Comparison of ENCODE assay signal across 8 cellular contexts in the genomic region with DNA sequence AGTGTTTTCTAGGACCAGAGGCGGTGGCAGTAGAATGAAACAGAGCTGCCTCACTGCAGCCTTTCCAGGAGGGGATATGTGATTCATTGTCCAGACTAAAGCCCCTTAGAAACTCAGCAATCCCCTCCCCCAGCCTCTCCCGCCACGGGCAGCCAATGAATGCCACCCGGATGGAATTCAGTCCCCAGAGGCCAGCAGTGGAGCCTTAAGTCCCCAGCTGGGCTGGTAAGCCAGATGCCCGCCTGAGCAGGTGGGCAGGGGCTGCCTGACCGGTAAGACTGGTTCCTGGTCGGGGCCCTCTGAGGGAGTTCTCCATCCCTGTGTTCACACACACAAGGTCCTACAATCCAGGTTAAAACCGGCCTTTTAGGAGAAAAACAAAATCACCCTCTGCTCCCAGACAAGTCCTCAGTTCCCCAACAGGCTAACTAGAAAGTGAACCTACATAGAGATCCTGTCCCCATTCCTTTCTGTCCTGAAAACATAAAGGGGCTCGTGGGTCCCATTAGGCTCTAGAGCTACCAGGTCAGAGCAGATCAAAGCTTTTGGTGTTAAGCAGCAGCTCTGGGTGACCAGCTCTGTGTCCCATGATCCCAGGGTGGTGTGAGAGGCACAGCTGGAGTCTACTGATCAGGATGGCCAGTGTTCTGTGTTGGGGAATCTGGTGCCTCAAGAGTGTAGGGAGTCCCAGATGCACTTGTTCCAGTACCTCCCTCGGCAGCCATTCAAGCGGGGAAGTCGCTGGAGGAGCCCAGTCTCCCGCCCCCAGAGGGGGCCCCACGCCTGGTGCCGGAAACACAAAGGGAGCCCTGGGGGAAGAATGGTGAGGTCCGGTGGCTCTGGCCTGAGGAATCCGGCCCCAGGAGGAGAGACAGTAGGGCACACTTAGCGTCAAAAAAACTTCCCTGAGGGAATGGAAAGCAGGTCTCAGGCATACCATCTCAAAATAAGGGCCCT. TPM values are rescaled to one million over a fixed set of nuclear protein-coding genes. Genes with fewer than 3 reads are reported as not detected.
DNase-seq lines count a peak whose midpoint lies in the region; ATAC-seq and TF ChIP-seq lines count a peak whose summit lies in the region.

No MANE protein-coding gene starts in this region.

- H3K4me1 ChIP-seq in heart left ventricle = peaks cover 5 to 69% (median 41%) of the 10 kb centered on the region in 12 donors

- no peak for TF ChIP-seq POLR2A in heart left ventricle (IDR thresholded peaks at IDR 0.05)

- H3K9me3 Mint-ChIP-seq in brain = peaks cover 0 to 2% (median 0%) of the 10 kb centered on the region in 5 experiments
- H3K9me3 Mint-ChIP-seq in stimulated activated naive B cell treated with anti-CD40 and anti-IgM and Interleukin-4, amounts not matched to agents 10 μg/mL and 1 μg/mL and 100 μg/mL, for 72 hours = no peaks in the 10 kb centered on the region

- H3K9me3 ChIP-seq in heart left ventricle = no peaks in the 10 kb centered on the region

- 13 to 17% (median 15%) methylated on average over 18 of the region's 18 CpGs for WGBS in heart left ventricle, 4 donors

- intact Hi-C loops in heart left ventricle (cut with DNase I) = loop anchor here in 6 of 10 donors (2.0 to 10.0 kb wide), 3 partner anchors 47 to 291 kb away; partner anchors contain the start of gene SFI1 (in 1 of the 6)
- intact Hi-C loops in Right ventricle myocardium inferior (cut with DNase I) = no loop called here
- intact Hi-C loops in left colon (cut with DNase I, micrococcal nuclease) = no loop called here

- H3K4me3 Mint-ChIP-seq in brain = peak overlapping the region; percentile 86 to 89 (median 88)
- peak overlapping the region; percentile 87 to 93 for H3K4me3 Mint-ChIP-seq in stimulated activated naive B cell treated with anti-CD40 and anti-IgM and Interleukin-4, amounts not matched to agents 10 μg/mL and 1 μg/mL and 100 μg/mL, for 72 hours

- DNase-seq in heart left ventricle = peak; percentile 12 to 53 (median 48)
- no peak for DNase-seq in Right ventricle myocardium inferior (ENCODE audit: missing footprints)
- peak; percentile 12 to 17 for DNase-seq in NOMO-1 (lab: John Stamatoyannopoulos, UW; ENCODE audit: unreplicated experiment in 2 of 2)
- DNase-seq in left colon = peak; percentile 72 to 79
- no peak for DNase-seq in stimulated activated naive B cell treated with anti-CD40 and anti-IgM and Interleukin-4, amounts not matched to agents 10 μg/mL and 1 μg/mL and 100 μg/mL, for 72 hours
- no peak for DNase-seq in mesenteric fat pad (ENCODE audit: low spot score)

- no peaks in the 10 kb centered on the region for H3K27me3 ChIP-seq in heart left ventricle

- peak in 2 of 4 donors; percentile 5 to 13 for ATAC-seq in heart left ventricle
- no peak for ATAC-seq in Right ventricle myocardium inferior
- peak; percentile 40 for ATAC-seq in left colon
- ATAC-seq in stimulated activated naive B cell treated with anti-CD40 and anti-IgM and Interleukin-4, amounts not matched to agents 10 μg/mL and 1 μg/mL and 100 μg/mL, for 72 hours (replicated peaks) = no peak
- no peak for ATAC-seq in HG03135 (IDR thresholded peaks at IDR 0.05; ENCODE audit: unreplicated experiment)

- peaks cover 33% of the 10 kb centered on the region for H3K36me3 Mint-ChIP-seq in brain
- peaks cover 43 to 60% of the 10 kb centered on the region in 2 donors for H3K36me3 Mint-ChIP-seq in stimulated activated naive B cell treated with anti-CD40 and anti-IgM and Interleukin-4, amounts not matched to agents 10 μg/mL and 1 μg/mL and 100 μg/mL, for 72 hours

- H3K4me1 Mint-ChIP-seq in brain = peaks cover 79% of the 10 kb centered on the region
- H3K4me1 Mint-ChIP-seq in stimulated activated naive B cell treated with anti-CD40 and anti-IgM and Interleukin-4, amounts not matched to agents 10 μg/mL and 1 μg/mL and 100 μg/mL, for 72 hours = peaks cover 49 to 76% of the 10 kb centered on the region in 2 donors

- TF ChIP-seq CTCF in heart left ventricle (IDR thresholded peaks at IDR 0.05) (no peak), brain (conservative IDR thresholded peaks at IDR 0.05) (no peak)

- peaks cover 0 to 51% (median 37%) of the 10 kb centered on the region in 9 donors for H3K36me3 ChIP-seq in heart left ventricle

- peaks cover 6% of the 10 kb centered on the region for H3K27me3 Mint-ChIP-seq in brain
- no peaks in the 10 kb centered on the region for H3K27me3 Mint-ChIP-seq in stimulated activated naive B cell treated with anti-CD40 and anti-IgM and Interleukin-4, amounts not matched to agents 10 μg/mL and 1 μg/mL and 100 μg/mL, for 72 hours

- H3K27ac ChIP-seq in heart left ventricle = peak overlapping the region in 8 of 12 donors; percentile 34 to 71 (median 46)

- H3K4me3 ChIP-seq in heart left ventricle = peak overlapping the region in 9 of 12 donors; percentile 16 to 99 (median 77)

- peak overlapping the region; percentile 94 to 98 (median 96) for H3K27ac Mint-ChIP-seq in brain
- peak overlapping the region; percentile 95 for H3K27ac Mint-ChIP-seq in stimulated activated naive B cell treated with anti-CD40 and anti-IgM and Interleukin-4, amounts not matched to agents 10 μg/mL and 1 μg/mL and 100 μg/mL, for 72 hours

RNA-seq across cellular contexts. Expression of gene PATZ1, which starts 2.6 kb away (rescaled TPM):
- 10 to 100 TPM in 7 of 9 donors, 1 to 10 TPM in 2; 8.1 to 20.1 (median 12.9) TPM for total RNA-seq in heart left ventricle
- polyA plus RNA-seq in heart left ventricle = 1 to 10 TPM; 7.7 to 8.4 TPM
- 9.7 TPM for total RNA-seq in Right ventricle myocardium inferior
- 84.9 TPM for polyA plus RNA-seq in brain (ENCODE audit: insufficient read depth, low read depth, low replicate concordance)
- 10 to 100 TPM; 11.0 to 15.0 TPM for total RNA-seq in left colon
- 13.3 TPM for total RNA-seq in mesenteric fat pad

RNA-seq across cellular contexts. Expression of gene PIK3IP1, which starts 51.2 kb away (rescaled TPM):
- 10 to 100 TPM in 7 of 9 donors, 1 to 10 TPM in 2; 3.8 to 40.7 (median 27.8) TPM for total RNA-seq in heart left ventricle
- polyA plus RNA-seq in heart left ventricle = 1 to 10 TPM; 4.0 to 7.8 TPM
- 13.7 TPM for total RNA-seq in Right ventricle myocardium inferior
- 33.3 TPM for polyA plus RNA-seq in brain (ENCODE audit: insufficient read depth, low read depth, low replicate concordance)
- total RNA-seq in left colon = 10 to 100 TPM in 1 of 2 donors, 1 to 10 TPM in 1; 8.1 to 21.9 TPM
- 19.8 TPM for total RNA-seq in mesenteric fat pad

RNA-seq across cellular contexts. Expression of gene DRG1, which starts 55.9 kb away (rescaled TPM):
- 10 to 100 TPM; 50.1 to 88.0 (median 55.3) TPM for total RNA-seq in heart left ventricle
- 10 to 100 TPM; 63.1 to 94.8 TPM for polyA plus RNA-seq in heart left ventricle
- 59.3 TPM for total RNA-seq in Right ventricle myocardium inferior
- 87.6 TPM for polyA plus RNA-seq in brain (ENCODE audit: insufficient read depth, low read depth, low replicate concordance)
- 10 to 100 TPM; 29.9 to 34.5 TPM for total RNA-seq in left colon
- 64.7 TPM for total RNA-seq in mesenteric fat pad

Comparison
In these comparisons a context has a peak if more than half of its experiments do, and no peak if none do; other contexts are left out.
1. DNase-seq: peak in heart left ventricle (5 of 5), NOMO-1 (2 of 2) and left colon (2 of 2); none in Right ventricle myocardium inferior (single experiment), stimulated activated naive B cell treated with anti-CD40 and anti-IgM and Interleukin-4, amounts not matched to agents 10 μg/mL and 1 μg/mL and 100 μg/mL, for 72 hours (single experiment) and mesenteric fat pad (single experiment).
2. intact Hi-C loops: an anchor here in heart left ventricle (2.0 to 10.0 kb wide); none called in Right ventricle myocardium inferior and left colon.